ENCODE assay signal across 8 cellular contexts in the genomic region with DNA sequence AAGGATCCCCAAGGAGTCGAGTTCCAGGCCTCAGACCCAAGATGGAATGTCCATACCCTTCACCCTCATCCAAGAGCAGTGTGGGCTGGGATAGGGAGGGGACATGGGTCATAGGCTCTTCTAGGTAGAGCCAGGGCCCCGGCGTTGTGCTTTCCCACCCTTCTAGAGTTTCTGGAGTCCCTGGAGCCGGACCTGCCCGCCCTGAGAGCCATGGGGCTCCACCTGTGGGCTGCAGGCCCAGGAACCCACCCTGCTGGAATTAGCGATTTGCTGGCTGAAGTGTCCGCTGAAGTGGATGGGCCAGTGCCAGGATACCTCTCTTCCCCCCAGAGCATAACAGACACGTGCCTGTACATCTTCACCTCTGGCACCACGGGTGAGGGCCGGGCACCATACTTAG. TPM values are rescaled to one million over a fixed set of nuclear protein-coding genes. Genes with fewer than 3 reads are reported as not detected.
A peak's percentile ranks its signal among the peaks of the same experiment; 100 is the strongest.
DNase-seq lines count a peak whose midpoint lies in the region; ATAC-seq and TF ChIP-seq lines count a peak whose summit lies in the region.

No MANE protein-coding gene starts in this region.

- H3K79me2 ChIP-seq in fibroblast of lung (ENCODE audit: control insufficient read depth, insufficient read depth, low read length) (no peaks in the 10 kb centered on the region), trophoblast cell (ENCODE audit: control insufficient read depth, insufficient read depth, low read length, poor library complexity) (peaks cover 8% of the 10 kb centered on the region)

- H3K18ac ChIP-seq in trophoblast cell (ENCODE audit: low read length), result no peak overlapping the region

- peak overlapping the region; percentile 92 for H3K4me2 ChIP-seq in fibroblast of lung (ENCODE audit: extremely low read depth, insufficient read depth, low read length)
- peak overlapping the region; percentile 96 for H3K4me2 ChIP-seq in trophoblast cell (ENCODE audit: low read length)

- H3K9ac ChIP-seq in ES-I3 (ENCODE audit: low read depth, low read length) (peak overlapping the region; percentile 96; the same call in 1 of the 2 replicates), fibroblast of lung (ENCODE audit: insufficient read depth, low read length) (no peak overlapping the region), trophoblast cell (ENCODE audit: low read length) (no peak overlapping the region)

- H4K8ac ChIP-seq in trophoblast cell (ENCODE audit: low read depth, low read length), result peak overlapping the region; percentile 47

- H3K23ac ChIP-seq in trophoblast cell (ENCODE audit: low read length), result no peak overlapping the region

- H4K12ac ChIP-seq in trophoblast cell (ENCODE audit: low read depth, low read length), result no peak overlapping the region

- peak overlapping the region; percentile 5 for H2AK5ac ChIP-seq in trophoblast cell (ENCODE audit: low read length)

- H3K4me3 ChIP-seq in RWPE2 (ENCODE audit: severe bottlenecking), result peak overlapping the region; percentile 52
- peak overlapping the region; percentile 62 to 70 (median 66) for H3K4me3 ChIP-seq in fibroblast of lung (replicated peaks in 1 of 4; ENCODE audit: control extremely low read depth in 1 of 4, insufficient read depth in 1 of 4, low read depth in 3 of 4, low read length in 4 of 4)
- H3K4me3 ChIP-seq in trophoblast cell (ENCODE audit: low read depth, low read length), result no peak overlapping the region

- H2BK120ac ChIP-seq in trophoblast cell (ENCODE audit: insufficient read depth, low read length, poor library complexity), result no peak overlapping the region

- H2BK12ac ChIP-seq in trophoblast cell (ENCODE audit: low read length), result no peak overlapping the region

- WGBS in trophoblast cell (ENCODE audit: extremely low coverage, insufficient coverage, insufficient read length), result no CpG with 5 or more reads among the region's 10 CpGs

- H4K91ac ChIP-seq in trophoblast cell (ENCODE audit: low read depth, low read length), result no peak overlapping the region

- peak overlapping the region; percentile 78 for H3K27ac ChIP-seq in RWPE2 (ENCODE audit: poor library complexity, severe bottlenecking)
- H3K27ac ChIP-seq in fibroblast of lung (ENCODE audit: insufficient read depth, low read length), result no peak overlapping the region
- H3K27ac ChIP-seq in trophoblast cell (ENCODE audit: low read depth, low read length), result no peak overlapping the region

- no peaks in the 10 kb centered on the region for H4K20me1 ChIP-seq in fibroblast of lung (ENCODE audit: control insufficient read depth, extremely low read depth, insufficient read depth, low read length)

- TF ChIP-seq CTCF in RWPE2 (IDR thresholded peaks at IDR 0.05; ENCODE audit: poor library complexity, severe bottlenecking), result no peak
- no peak for TF ChIP-seq CTCF in fibroblast of lung (conservative IDR thresholded peaks at IDR 0.05 in 1 of 2, IDR thresholded peaks at IDR 0.05 in 1 of 2; ENCODE audit: low read depth in 1 of 2, low read length in 2 of 2)

- H2BK5ac ChIP-seq in trophoblast cell (ENCODE audit: low read depth, low read length, poor library complexity), result no peak overlapping the region

- H3K4me1 ChIP-seq in ES-I3 (ENCODE audit: insufficient read depth, low read length) (peaks cover 6% of the 10 kb centered on the region), RWPE2 (ENCODE audit: insufficient read depth, poor library complexity, severe bottlenecking) (peaks cover 6% of the 10 kb centered on the region), fibroblast of lung (ENCODE audit: control insufficient read depth, extremely low read depth, insufficient read depth, low read length) (peaks cover 11% of the 10 kb centered on the region), trophoblast cell (ENCODE audit: control insufficient read depth in 1 of 2, insufficient read depth in 2 of 2, low read length in 2 of 2) (peaks cover 5 to 8% of the 10 kb centered on the region in 2 experiments)

- H3K36me3 ChIP-seq in ES-I3 (ENCODE audit: insufficient read depth, low read length) (no peaks in the 10 kb centered on the region), RWPE2 (ENCODE audit: low read depth) (peaks cover 15% of the 10 kb centered on the region), fibroblast of lung (ENCODE audit: control insufficient read depth, insufficient read depth, low read length) (peaks cover 15% of the 10 kb centered on the region), trophoblast cell (ENCODE audit: control insufficient read depth in 1 of 2, insufficient read depth in 2 of 2, low read length in 2 of 2) (peaks cover 29% of the 10 kb centered on the region in 2 experiments)

- DNase-seq in RWPE2 (ENCODE audit: low spot score) (no peak), fibroblast of lung (ENCODE audit: low read depth in 2 of 2) (no peak), trophoblast cell (no peak)

- peak overlapping the region; percentile 13 for H2AFZ ChIP-seq in fibroblast of lung (ENCODE audit: low read length)
- no peak overlapping the region for H2AFZ ChIP-seq in trophoblast cell (ENCODE audit: insufficient read depth, low read length, poor library complexity)

- peak; percentile 1; the same call in 2 of the 3 replicates for ATAC-seq in RWPE2 (ENCODE audit: low read depth)
- ATAC-seq in GM18498 (IDR thresholded peaks at IDR 0.05; ENCODE audit: unreplicated experiment), result no peak
- no peak for ATAC-seq in HG03196 (IDR thresholded peaks at IDR 0.05; ENCODE audit: unreplicated experiment)
- ATAC-seq in GM18907 (IDR thresholded peaks at IDR 0.05; ENCODE audit: unreplicated experiment), result no peak
- no peak for ATAC-seq in HG03432 (IDR thresholded peaks at IDR 0.05; ENCODE audit: unreplicated experiment)

- no peaks in the 10 kb centered on the region for H3K27me3 ChIP-seq in RWPE2 (ENCODE audit: insufficient read depth, poor library complexity, severe bottlenecking)
- H3K27me3 ChIP-seq in fibroblast of lung (ENCODE audit: control insufficient read depth, insufficient read depth, low read length), result no peaks in the 10 kb centered on the region
- no peaks in the 10 kb centered on the region for H3K27me3 ChIP-seq in trophoblast cell (ENCODE audit: insufficient read depth, low read length)

- no peak overlapping the region for H3K4ac ChIP-seq in trophoblast cell (ENCODE audit: low read depth, low read length)

- H3K9me3 ChIP-seq in ES-I3 (ENCODE audit: control insufficient read depth, insufficient read depth, low read length) (no peaks in the 10 kb centered on the region), RWPE2 (ENCODE audit: severe bottlenecking) (no peaks in the 10 kb centered on the region), fibroblast of lung (ENCODE audit: control insufficient read depth, insufficient read depth, low read depth, low read length) (no peaks in the 10 kb centered on the region), trophoblast cell (ENCODE audit: insufficient read depth, low read depth, low read length) (no peaks in the 10 kb centered on the region)

- H3K14ac ChIP-seq in trophoblast cell (ENCODE audit: low read length), result no peak overlapping the region

- peaks cover 9% of the 10 kb centered on the region for H3K79me1 ChIP-seq in trophoblast cell (ENCODE audit: low read length)

RNA-seq across cellular contexts. Expression of gene SLC27A3, which starts 1.1 kb away (rescaled TPM):
- total RNA-seq in fibroblast of lung, result 30.6 and 34.4 TPM in 2 replicates
- 9.3 and 9.7 TPM in 2 replicates for polyA plus RNA-seq in fibroblast of lung
- polyA plus RNA-seq in fibroblast of lung (2012), result 12.7 and 14.3 TPM in 2 replicates
- polyA minus RNA-seq in fibroblast of lung (ENCODE audit: low replicate concordance), result 30.8 and 77.7 TPM in 2 replicates
- polyA plus RNA-seq in trophoblast cell (2013), result 16.4 and 16.5 TPM in 2 replicates

RNA-seq across cellular contexts. Expression of gene INTS3, which starts 48.5 kb away (rescaled TPM):
- 30.0 and 37.3 TPM in 2 replicates for total RNA-seq in fibroblast of lung
- 31.4 and 42.2 TPM in 2 replicates for polyA plus RNA-seq in fibroblast of lung
- 21.9 and 31.0 TPM in 2 replicates for polyA plus RNA-seq in fibroblast of lung (2012)
- 62.4 and 69.9 TPM in 2 replicates for polyA minus RNA-seq in fibroblast of lung (ENCODE audit: low replicate concordance)
- polyA plus RNA-seq in trophoblast cell (2013), result 24.2 and 25.1 TPM in 2 replicates
